ENCODE assay signal across 9 cellular contexts in genomic region chr1:111476761-111477309, GRCh38. TPM values are rescaled to one million over a fixed set of nuclear protein-coding genes. Genes with fewer than 3 reads are reported as not detected.
A peak's percentile ranks its signal among the peaks of the same experiment; 100 is the strongest.
DNase-seq lines count a peak whose midpoint lies in the region; ATAC-seq and TF ChIP-seq lines count a peak whose summit lies in the region.
"Had no signal": no experiment of that assay in that cellular context is flagged by ENCODE, and none has a peak within 500 bp of the region (broad histone marks: within the 10 kb centered on the region; RNA-seq: fewer than 3 reads in every experiment).

No MANE protein-coding gene starts in this region.

- TF ChIP-seq CTCF in natural killer cell (IDR thresholded peaks at IDR 0.05), result no peak

- H3K36me3 Mint-ChIP-seq in natural killer cell, result peaks cover 12% of the 10 kb centered on the region

- H3K9me3 Mint-ChIP-seq in natural killer cell, result no peaks in the 10 kb centered on the region

- H3K27me3 Mint-ChIP-seq in natural killer cell (ENCODE audit: low read depth in 2 of 2), result no peaks in the 10 kb centered on the region

- no peak overlapping the region for H3K27ac Mint-ChIP-seq in natural killer cell

- DNase-seq in T-helper 1 cell (peak in 4 of 5 donors; percentile 7 to 76 (median 26)), natural killer cell (no peak), NCI-H510A (lab: John Stamatoyannopoulos, UW) (no peak), HPDE6-E6E7 (ENCODE audit: extremely low spot score) (no peak), cardiac septum (ENCODE audit: low spot score) (no peak), RKO (ENCODE audit: low spot score) (no peak)

- H3K4me1 Mint-ChIP-seq in natural killer cell, result peaks cover 36 to 48% of the 10 kb centered on the region in 2 donors

- intact Hi-C loops in natural killer cell (cut with micrococcal nuclease), result loop anchor here (5.0 to 10.0 kb wide), 2 partner anchors 180 to 278 kb away; partner anchors contain the start of gene DDX20
- intact Hi-C loops in cardiac septum (cut with DNase I), result no loop called here

- peak overlapping the region; percentile 97 for H3K4me3 Mint-ChIP-seq in natural killer cell

- peak; percentile 42 for ATAC-seq in GM18861 (IDR thresholded peaks at IDR 0.05; ENCODE audit: unreplicated experiment)
- peak; percentile 78 for ATAC-seq in HG02852 (IDR thresholded peaks at IDR 0.05; ENCODE audit: unreplicated experiment)
- ATAC-seq in natural killer cell, result peak; percentile 14 to 60 (median 52)

RNA-seq across cellular contexts. Expression of gene C1orf162, which starts 3.1 kb away (rescaled TPM):
- total RNA-seq in natural killer cell, result 100 to 1,000 TPM in 2 of 3 donors, 10 to 100 TPM in 1; 85.2 to 147 (median 106) TPM
- total RNA-seq in cardiac septum, result 2.6 TPM

RNA-seq across cellular contexts. Expression of gene ADORA3, which starts 26.6 kb away (rescaled TPM):
- total RNA-seq in natural killer cell (under 1 TPM in 1 of 3 donors, not detected in 2; 0.40 TPM), cardiac septum (0.51 TPM)
- total RNA-seq: HT1080 had no signal

RNA-seq across cellular contexts. Expression of gene TMIGD3, which starts 26.6 kb away (rescaled TPM):
- 1 to 10 TPM in 1 of 3 donors, not detected in 2; 1.0 TPM for total RNA-seq in natural killer cell
- 0.32 TPM for total RNA-seq in cardiac septum
- total RNA-seq: HT1080 had no signal

RNA-seq across cellular contexts. Expression of gene ATP5PB, which starts 27.6 kb away (rescaled TPM):
- total RNA-seq in natural killer cell (100 to 1,000 TPM; 105 to 115 (median 105) TPM), cardiac septum (565 TPM)

RNA-seq across cellular contexts. Expression of gene WDR77, which starts 27.8 kb away (rescaled TPM):
- total RNA-seq in natural killer cell (10 to 100 TPM; 15.5 to 20.8 (median 17.8) TPM), cardiac septum (29.6 TPM)

Comparison
In these comparisons a context has a peak if more than half of its experiments do, and no peak if none do; other contexts are left out.
1. DNase-seq: peak in T-helper 1 cell (4 of 5); none in natural killer cell (single experiment), NCI-H510A (single experiment), HPDE6-E6E7 (single experiment), cardiac septum (single experiment) and RKO (single experiment).
2. RNA of gene C1orf162, which starts 3.1 kb away (total RNA-seq): 85.2 to 147 TPM in natural killer cell; 2.6 TPM in cardiac septum (single experiment); every median in the first group is over 10 times any median in the second.
3. Peak in every context shown above with its lines, with median percentiles within 50 percentile points of each other: ATAC-seq.